In the genomic region with DNA sequence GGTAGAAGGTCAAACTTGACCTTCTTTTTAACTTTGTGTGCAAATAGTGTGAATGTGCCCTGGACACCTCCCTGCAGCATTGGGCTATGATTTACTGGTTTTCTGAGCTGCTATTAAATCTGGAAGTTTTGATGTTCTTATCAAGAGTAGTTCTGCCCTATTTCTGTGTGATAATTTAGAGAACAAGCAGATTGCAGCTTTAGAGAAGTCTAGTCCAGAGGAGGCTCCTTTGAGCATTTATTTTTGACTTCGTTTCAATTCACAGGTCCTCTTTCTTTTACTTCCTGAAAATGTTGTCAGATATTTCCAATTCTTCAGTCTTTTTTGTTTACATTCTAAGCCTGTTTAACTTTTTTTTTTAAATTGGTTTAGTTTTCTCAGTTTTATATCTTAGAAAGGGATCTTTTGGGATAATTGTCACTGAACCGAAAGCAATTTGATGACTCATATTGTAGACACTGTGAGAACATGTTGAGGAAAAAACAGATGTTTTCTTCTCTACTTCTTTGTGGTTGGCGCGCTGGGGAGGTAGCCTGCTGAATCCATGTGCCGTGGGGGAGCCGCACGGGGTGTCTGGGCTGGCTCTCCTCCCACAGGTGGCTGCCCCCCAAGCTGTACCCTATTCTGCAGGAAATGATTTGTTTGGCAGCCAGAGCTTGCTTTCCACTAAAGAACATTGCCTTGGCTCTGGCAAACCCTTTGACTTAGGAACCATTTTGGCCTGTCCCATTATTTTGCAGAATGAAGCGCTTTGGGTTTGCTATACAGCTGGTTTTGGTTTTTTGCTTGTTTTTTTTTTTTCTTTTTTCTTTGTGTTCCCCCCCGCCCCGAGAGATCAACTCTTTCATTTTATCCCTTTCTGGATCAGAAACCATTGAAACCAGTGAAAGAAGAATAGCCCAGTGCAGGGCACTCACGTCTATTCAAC, we compare ENCODE assay signal across 8 cellular contexts.
DNase-seq lines count a peak whose midpoint lies in the region; ATAC-seq and TF ChIP-seq lines count a peak whose summit lies in the region.

No MANE protein-coding gene starts in this region.

- H3K9me3 Mint-ChIP-seq in effector memory CD8-positive, alpha-beta T cell = no peaks in the 10 kb centered on the region

- H3K27ac Mint-ChIP-seq in effector memory CD8-positive, alpha-beta T cell = peak overlapping the region; percentile 85 to 92

- H3K27me3 Mint-ChIP-seq in effector memory CD8-positive, alpha-beta T cell = no peaks in the 10 kb centered on the region

- H3K4me3 Mint-ChIP-seq in effector memory CD8-positive, alpha-beta T cell = peak overlapping the region; percentile 45 to 60

- no peak for TF ChIP-seq CTCF in retinal pigment epithelial cell (conservative IDR thresholded peaks at IDR 0.05; ENCODE audit: low read depth, low read length)

- no peaks in the 10 kb centered on the region for H3K36me3 Mint-ChIP-seq in effector memory CD8-positive, alpha-beta T cell (ENCODE audit: insufficient read depth)

- peak; percentile 79 for ATAC-seq in effector memory CD8-positive, alpha-beta T cell (replicated peaks)
- ATAC-seq in HG02623 (IDR thresholded peaks at IDR 0.05; ENCODE audit: unreplicated experiment) = no peak

- peak overlapping the region; percentile 9 for H3K4me3 ChIP-seq in retinal pigment epithelial cell (ENCODE audit: low read length)

- DNase-seq in COR-L47 (lab: John Stamatoyannopoulos, UW) (peak; percentile 4), Kasumi-1 (lab: John Stamatoyannopoulos, UW) (peak; percentile 19 to 40), retinal pigment epithelial cell (ENCODE audit: low read depth) (peak; percentile 54), SHP77 treated with DMSO at 0.1 percent for 48 hours (lab: John Stamatoyannopoulos, UW) (no peak)
- peak; percentile 43 for DNase-seq in activated CD4-positive, alpha-beta T cell treated with anti-CD3 and anti-CD28 coated beads, Interleukin-2, amount 50 U/mL, for 1 hour
- DNase-seq in effector memory CD8-positive, alpha-beta T cell = peak in 1 of 3 experiments; percentile 19
- DNase-seq in effector CD4-positive, alpha-beta T cell = no peak

- peaks cover 7 to 15% of the 10 kb centered on the region in 2 donors for H3K4me1 Mint-ChIP-seq in effector memory CD8-positive, alpha-beta T cell (ENCODE audit: low read depth in 2 of 2)

Comparison
In these comparisons a context has a peak if more than half of its experiments do, and no peak if none do; other contexts are left out.
1. DNase-seq: peak in COR-L47 (single experiment), Kasumi-1 (2 of 2), activated CD4-positive, alpha-beta T cell treated with anti-CD3 and anti-CD28 coated beads, Interleukin-2, amount 50 U/mL, for 1 hour (single experiment) and retinal pigment epithelial cell (single experiment); none in effector CD4-positive, alpha-beta T cell (single experiment) and SHP77 treated with DMSO at 0.1 percent for 48 hours (single experiment).